Comparison of ENCODE assay signal across 8 cellular contexts in genomic region chr1:33472349-33472980, GRCh38. TPM values are rescaled to one million over a fixed set of nuclear protein-coding genes. Genes with fewer than 3 reads are reported as not detected.
DNase-seq lines count a peak whose midpoint lies in the region; ATAC-seq and TF ChIP-seq lines count a peak whose summit lies in the region.

TSS of gene ZSCAN20 (plus strand) at chr1:33472645. CDS start at chr1:33479289, 6,644 bp downstream.

- H3K4me3 ChIP-seq in LNCaP clone FGC (ENCODE audit: low read depth, low read length) (peak within 1 kb of the TSS; percentile 87), fibroblast of pulmonary artery (replicated peaks; ENCODE audit: low read depth, low read length) (peak within 1 kb of the TSS; percentile 84)

- no peaks in the 10 kb centered on the region for H3K27me3 Mint-ChIP-seq in natural killer cell (ENCODE audit: low read depth in 2 of 2)

- H3K4me1 Mint-ChIP-seq in natural killer cell = peaks cover 21 to 27% of the 10 kb centered on the region in 2 donors

- no peaks in the 10 kb centered on the region for H3K9me3 Mint-ChIP-seq in natural killer cell

- H3K36me3 Mint-ChIP-seq in natural killer cell = no peaks in the 10 kb centered on the region

- POLR2A ChIA-PET in RWPE1 (lab: Yijun Ruan, JAX; ENCODE audit: low non-redundant PET) = interaction anchor here (0.7 kb wide), 1 partner anchor 26 kb away, joined by 5 read pairs; no protein-coding TSS in a partner anchor

- peak within 1 kb of the TSS; percentile 55 for H3K27ac ChIP-seq in RWPE1

- ATAC-seq in natural killer cell = peak; percentile 95 to 98 (median 98)

- intact Hi-C loops in natural killer cell (cut with micrococcal nuclease) = no loop called here

- TF ChIP-seq CTCF in LNCaP clone FGC (IDR thresholded peaks at IDR 0.05; ENCODE audit: control insufficient read depth, extremely low read depth, insufficient read depth) = no peak
- TF ChIP-seq CTCF in RWPE1 (conservative IDR thresholded peaks at IDR 0.05; ENCODE audit: low read depth) = no peak
- no peak for TF ChIP-seq CTCF in fibroblast of pulmonary artery (IDR thresholded peaks at IDR 0.05; ENCODE audit: low read length, missing control alignments)
- no peak for TF ChIP-seq CTCF in natural killer cell (IDR thresholded peaks at IDR 0.05)

- peak within 1 kb of the TSS; percentile 59 to 87 for H3K27ac Mint-ChIP-seq in natural killer cell

- H3K4me3 Mint-ChIP-seq in natural killer cell = peak within 1 kb of the TSS; percentile 97

- DNase-seq in EH (ENCODE audit: low read depth) (peak; percentile 99), H4 (ENCODE audit: low spot score) (peak; percentile 96), LNCaP clone FGC (ENCODE audit: low read depth) (peak; percentile 95), RWPE1 (ENCODE audit: low spot score) (peak; percentile 94), fibroblast of pulmonary artery (ENCODE audit: low read depth) (peak; percentile 98), natural killer cell (peak; percentile 72)
- DNase-seq in activated T-helper 9 cell treated with anti-CD3 and anti-CD28 coated beads, Interleukin-2, amount 50 U/mL, for 16 hours (ENCODE audit: low read depth) = peak; percentile 80
- peak; percentile 62 to 80 (median 76) for DNase-seq in stimulated activated naive CD4-positive, alpha-beta T cell (lab: John Stamatoyannopoulos, UW)

- CTCF ChIA-PET in RWPE1 (lab: Yijun Ruan, JAX) = interaction anchor here (0.6 to 3.5 kb wide), 5 partner anchors 9 to 506 kb away, joined by 3 to 15 read pairs (median 4); no protein-coding TSS in a partner anchor

RNA-seq across cellular contexts. Expression of gene ZSCAN20, which starts in this region (rescaled TPM):
- 2.9 and 3.8 TPM in 2 replicates for total RNA-seq in H4 (2014; rRNA removed; shearing (Covaris generic))
- 1 to 10 TPM in 2 of 3 donors, under 1 TPM in 1; 0.49 to 1.5 (median 1.0) TPM for total RNA-seq in natural killer cell

Comparison
In these comparisons a context has a peak if more than half of its experiments do, and no peak if none do; other contexts are left out.
1. Peak in every context shown above with its lines: DNase-seq, ATAC-seq, H3K4me3 ChIP-seq and H3K27ac ChIP-seq.